15 cellular contexts compared by ENCODE assay signal in genomic region chr1:24828183-24828886, GRCh38.
DNase-seq lines count a peak whose midpoint lies in the region; ATAC-seq and TF ChIP-seq lines count a peak whose summit lies in the region.
"Had no signal": no experiment of that assay in that cellular context is flagged by ENCODE, and none has a peak within 500 bp of the region (broad histone marks: within the 10 kb centered on the region; RNA-seq: fewer than 3 reads in every experiment).

No MANE protein-coding gene starts in this region.

- H3K9me3 ChIP-seq in RWPE2 (ENCODE audit: severe bottlenecking) (no peaks in the 10 kb centered on the region), stomach (no peaks in the 10 kb centered on the region)
- H3K9me3 ChIP-seq: prostate gland, thyroid gland had no signal

- peaks cover 60% of the 10 kb centered on the region for H3K4me1 Mint-ChIP-seq in nephron progenitor cell

- H3K9me3 Mint-ChIP-seq in nephron progenitor cell: no peaks in the 10 kb centered on the region
- H3K9me3 Mint-ChIP-seq: activated naive CD4-positive, alpha-beta T cell treated with anti-CD3 and anti-CD28 coated beads, Interleukin-2, amount 50 U/mL, for 72 hours; CD8-positive, alpha-beta T cell had no signal

- no peaks in the 10 kb centered on the region for H3K27me3 Mint-ChIP-seq in nephron progenitor cell (ENCODE audit: low read depth, poor library complexity)

- H3K36me3 ChIP-seq in RWPE2 (ENCODE audit: low read depth) (peaks cover 27% of the 10 kb centered on the region), stomach (no peaks in the 10 kb centered on the region)
- H3K36me3 ChIP-seq: prostate gland, thyroid gland had no signal

- H3K27ac ChIP-seq in RWPE2 (ENCODE audit: poor library complexity, severe bottlenecking) (peak overlapping the region; percentile 5), stomach (peak overlapping the region in 3 of 5 donors; percentile 34 to 47 (median 42))
- H3K27ac ChIP-seq: prostate gland, thyroid gland had no signal

- no peak for TF ChIP-seq POLR2A in stomach (IDR thresholded peaks at IDR 0.05)

- H3K4me3 Mint-ChIP-seq in nephron progenitor cell: no peak overlapping the region
- H3K4me3 Mint-ChIP-seq: CD8-positive, alpha-beta T cell had no signal

- WGBS in stomach, 5 donors: 67 to 82% (median 73%) methylated on average over 4 of the region's 4 CpGs

- no peaks in the 10 kb centered on the region for H3K36me3 Mint-ChIP-seq in nephron progenitor cell (ENCODE audit: low read depth)
- H3K36me3 Mint-ChIP-seq: activated naive CD4-positive, alpha-beta T cell treated with anti-CD3 and anti-CD28 coated beads, Interleukin-2, amount 50 U/mL, for 72 hours; CD8-positive, alpha-beta T cell had no signal

- H3K27me3 ChIP-seq in RWPE2 (ENCODE audit: insufficient read depth, poor library complexity, severe bottlenecking): no peaks in the 10 kb centered on the region
- no peaks in the 10 kb centered on the region for H3K27me3 ChIP-seq in stomach
- H3K27me3 ChIP-seq: thyroid gland had no signal

- peaks cover 12% of the 10 kb centered on the region for H3K4me1 ChIP-seq in RWPE2 (ENCODE audit: insufficient read depth, poor library complexity, severe bottlenecking)
- H3K4me1 ChIP-seq in stomach: peaks cover 6 to 82% (median 41%) of the 10 kb centered on the region in 4 donors
- H3K4me1 ChIP-seq: prostate gland had no signal

- H3K4me3 ChIP-seq in RWPE2 (ENCODE audit: severe bottlenecking): no peak overlapping the region
- H3K4me3 ChIP-seq in stomach: no peak overlapping the region
- H3K4me3 ChIP-seq: prostate gland, thyroid gland had no signal

- TF ChIP-seq EP300 in stomach (IDR thresholded peaks at IDR 0.05): no peak

- intact Hi-C loops in stomach (cut with DNase I; ENCODE audit: low total_unique reads): loop anchor here (10.0 kb wide), 1 partner anchor 74 kb away; no protein-coding TSS in a partner anchor

- peak in 2 of 3 experiments; percentile 61 to 84 for DNase-seq in NCI-H1417 (lab: John Stamatoyannopoulos, UW)
- no peak for DNase-seq in NCI-H1417 treated with DMSO at 0.1 percent for 48 hours (lab: John Stamatoyannopoulos, UW)
- DNase-seq in RWPE2 (ENCODE audit: low spot score): no peak
- peak; percentile 74 for DNase-seq in foreskin melanocyte
- DNase-seq in stomach: no peak
- DNase-seq in nephron progenitor cell: no peak
- DNase-seq in activated CD8-positive, alpha-beta memory T cell treated with anti-CD3 and anti-CD28 coated beads for 24 hours: no peak
- DNase-seq: 8988T; CD8-positive, alpha-beta T cell; glutamatergic neuron; islet precursor cell; thyroid gland had no signal

- TF ChIP-seq CTCF in RWPE2 (IDR thresholded peaks at IDR 0.05; ENCODE audit: poor library complexity, severe bottlenecking): no peak
- no peak for TF ChIP-seq CTCF in stomach (IDR thresholded peaks at IDR 0.05)
- no peak for TF ChIP-seq CTCF in nephron progenitor cell (IDR thresholded peaks at IDR 0.05)

- no peak overlapping the region for H3K27ac Mint-ChIP-seq in nephron progenitor cell
- H3K27ac Mint-ChIP-seq: activated naive CD4-positive, alpha-beta T cell treated with anti-CD3 and anti-CD28 coated beads, Interleukin-2, amount 50 U/mL, for 72 hours; CD8-positive, alpha-beta T cell had no signal

- ATAC-seq in RWPE2 (ENCODE audit: low read depth) (no peak), HG03565 (IDR thresholded peaks at IDR 0.05; ENCODE audit: unreplicated experiment) (no peak)
- ATAC-seq: activated naive CD4-positive, alpha-beta T cell treated with anti-CD3 and anti-CD28 coated beads, Interleukin-2, amount 50 U/mL, for 72 hours; CD8-positive, alpha-beta T cell had no signal

Comparison
In these comparisons a context has a peak if more than half of its experiments do, and no peak if none do; other contexts are left out.
1. DNase-seq: peak in NCI-H1417 (2 of 3) and foreskin melanocyte (single experiment); none in NCI-H1417 treated with DMSO at 0.1 percent for 48 hours (single experiment), RWPE2 (single experiment), stomach (single experiment), nephron progenitor cell (single experiment) and activated CD8-positive, alpha-beta memory T cell treated with anti-CD3 and anti-CD28 coated beads for 24 hours (single experiment).